Comparison of ENCODE assay signal across 22 cellular contexts in genomic region chr12:71858848-71859247, GRCh38. TPM values are rescaled to one million over a fixed set of nuclear protein-coding genes. Genes with fewer than 3 reads are reported as not detected.
DNase-seq lines count a peak whose midpoint lies in the region; ATAC-seq lines count a peak whose summit lies in the region.
"Had no signal": no experiment of that assay in that cellular context is flagged by ENCODE, and none has a peak within 500 bp of the region (broad histone marks: within the 10 kb centered on the region; RNA-seq: fewer than 3 reads in every experiment).

No MANE protein-coding gene starts in this region.

- peaks cover 65% of the 10 kb centered on the region for H3K4me1 Mint-ChIP-seq in activated T-cell treated with anti-CD3 and anti-CD28 coated beads, Interleukin-2, amount 50 U/mL, for 24 hours (ENCODE audit: low read depth)
- H3K4me1 Mint-ChIP-seq in activated T-cell treated with anti-CD3 and anti-CD28 coated beads, Interleukin-2, amount 50 U/mL, for 4 hours (ENCODE audit: low read depth) = peaks cover 41% of the 10 kb centered on the region
- H3K4me1 Mint-ChIP-seq in stimulated activated naive CD8-positive, alpha-beta T cell treated with anti-CD3 and anti-CD28 coated beads, Interleukin-15, Interleukin-2, amounts not matched to agents 100 ng/mL and 50 ng/mL, for 24 hours (ENCODE audit: low read depth) = peaks cover 40% of the 10 kb centered on the region
- H3K4me1 Mint-ChIP-seq in stimulated activated effector memory CD8-positive, alpha-beta T cell treated with anti-CD3 and anti-CD28 coated beads, Interleukin-12 subunit alpha, Interleukin-12 subunit beta, amount 100 ng/mL, for 72 hours = peaks cover 45% of the 10 kb centered on the region

- peaks cover 93% of the 10 kb centered on the region for H3K36me3 Mint-ChIP-seq in activated T-cell treated with anti-CD3 and anti-CD28 coated beads, Interleukin-2, amount 50 U/mL, for 24 hours (ENCODE audit: low read depth)
- peaks cover 76% of the 10 kb centered on the region for H3K36me3 Mint-ChIP-seq in activated T-cell treated with anti-CD3 and anti-CD28 coated beads, Interleukin-2, amount 50 U/mL, for 4 hours (ENCODE audit: insufficient read depth)
- H3K36me3 Mint-ChIP-seq in stimulated activated naive CD8-positive, alpha-beta T cell treated with anti-CD3 and anti-CD28 coated beads, Interleukin-15, Interleukin-2, amounts not matched to agents 100 ng/mL and 50 ng/mL, for 24 hours (ENCODE audit: low read depth) = peaks cover 84% of the 10 kb centered on the region
- H3K36me3 Mint-ChIP-seq in stimulated activated effector memory CD8-positive, alpha-beta T cell treated with anti-CD3 and anti-CD28 coated beads, Interleukin-12 subunit alpha, Interleukin-12 subunit beta, amount 100 ng/mL, for 72 hours = peaks cover 52% of the 10 kb centered on the region

- peaks cover 43% of the 10 kb centered on the region for H3K9me3 Mint-ChIP-seq in activated T-cell treated with anti-CD3 and anti-CD28 coated beads, Interleukin-2, amount 50 U/mL, for 24 hours
- H3K9me3 Mint-ChIP-seq in activated T-cell treated with anti-CD3 and anti-CD28 coated beads, Interleukin-2, amount 50 U/mL, for 4 hours = peaks cover 38% of the 10 kb centered on the region
- H3K9me3 Mint-ChIP-seq in stimulated activated naive CD8-positive, alpha-beta T cell treated with anti-CD3 and anti-CD28 coated beads, Interleukin-15, Interleukin-2, amounts not matched to agents 100 ng/mL and 50 ng/mL, for 24 hours = peaks cover 35% of the 10 kb centered on the region
- peaks cover 17% of the 10 kb centered on the region for H3K9me3 Mint-ChIP-seq in stimulated activated effector memory CD8-positive, alpha-beta T cell treated with anti-CD3 and anti-CD28 coated beads, Interleukin-12 subunit alpha, Interleukin-12 subunit beta, amount 100 ng/mL, for 72 hours

- H3K27ac Mint-ChIP-seq in activated T-cell treated with anti-CD3 and anti-CD28 coated beads, Interleukin-2, amount 50 U/mL, for 24 hours = peak overlapping the region; percentile 32
- H3K27ac Mint-ChIP-seq in stimulated activated naive CD8-positive, alpha-beta T cell treated with anti-CD3 and anti-CD28 coated beads, Interleukin-15, Interleukin-2, amounts not matched to agents 100 ng/mL and 50 ng/mL, for 24 hours = peak overlapping the region; percentile 9
- peak overlapping the region; percentile 6 for H3K27ac Mint-ChIP-seq in stimulated activated effector memory CD8-positive, alpha-beta T cell treated with anti-CD3 and anti-CD28 coated beads, Interleukin-12 subunit alpha, Interleukin-12 subunit beta, amount 100 ng/mL, for 72 hours
- H3K27ac Mint-ChIP-seq: CD14-positive monocyte; CD8-positive, alpha-beta memory T cell had no signal

- H3K4me3 Mint-ChIP-seq in activated T-cell treated with anti-CD3 and anti-CD28 coated beads, Interleukin-2, amount 50 U/mL, for 24 hours = no peak overlapping the region
- no peak overlapping the region for H3K4me3 Mint-ChIP-seq in activated T-cell treated with anti-CD3 and anti-CD28 coated beads, Interleukin-2, amount 50 U/mL, for 4 hours
- H3K4me3 Mint-ChIP-seq in stimulated activated naive CD8-positive, alpha-beta T cell treated with anti-CD3 and anti-CD28 coated beads, Interleukin-15, Interleukin-2, amounts not matched to agents 100 ng/mL and 50 ng/mL, for 24 hours = no peak overlapping the region
- no peak overlapping the region for H3K4me3 Mint-ChIP-seq in stimulated activated effector memory CD8-positive, alpha-beta T cell treated with anti-CD3 and anti-CD28 coated beads, Interleukin-12 subunit alpha, Interleukin-12 subunit beta, amount 100 ng/mL, for 72 hours
- H3K4me3 Mint-ChIP-seq: CD14-positive monocyte had no signal

- DNase-seq in activated T-cell treated with anti-CD3 and anti-CD28 coated beads, Interleukin-2, amount 50 U/mL, for 24 hours = no peak
- DNase-seq in activated T-cell treated with anti-CD3 and anti-CD28 coated beads, Interleukin-2, amount 50 U/mL, for 4 hours = no peak
- no peak for DNase-seq in stimulated activated naive CD8-positive, alpha-beta T cell treated with anti-CD3 and anti-CD28 coated beads, Interleukin-15, Interleukin-2, amounts not matched to agents 100 U/mL and 50 U/mL, for 24 hours
- DNase-seq in M059J (ENCODE audit: low read depth) (peak; percentile 3), GF-D8 (lab: John Stamatoyannopoulos, UW) (no peak)
- DNase-seq in stimulated activated effector memory CD8-positive, alpha-beta T cell treated with anti-CD3 and anti-CD28 coated beads, Interleukin-12 subunit alpha, Interleukin-12 subunit beta, amount 100 ng/mL, for 72 hours (ENCODE audit: low spot score in 2 of 2) = no peak
- DNase-seq: ACHN; BE2C; C1 segment of cervical spinal cord; CD4-positive, alpha-beta memory T cell; CD4-positive, CD25-positive, alpha-beta regulatory T cell; CD8-positive, alpha-beta memory T cell; COR-L47; DMS 273 treated with DMSO at 0.1 percent for 48 hours; DMS153; DMS53; DMS79; DND-41 had no signal

- ATAC-seq in activated T-cell treated with anti-CD3 and anti-CD28 coated beads, Interleukin-2, amount 50 U/mL, for 4 hours = no peak
- ATAC-seq in stimulated activated naive CD8-positive, alpha-beta T cell treated with anti-CD3 and anti-CD28 coated beads, Interleukin-15, Interleukin-2, amounts not matched to agents 100 U/mL and 50 U/mL, for 24 hours = no peak
- no peak for ATAC-seq in stimulated activated effector memory CD8-positive, alpha-beta T cell treated with anti-CD3 and anti-CD28 coated beads, Interleukin-12 subunit alpha, Interleukin-12 subunit beta, amount 100 ng/mL, for 72 hours
- no peak for ATAC-seq in GM21526 (IDR thresholded peaks at IDR 0.05; ENCODE audit: low FRiP score, unreplicated experiment)
- ATAC-seq: GM12878 had no signal

- no peaks in the 10 kb centered on the region for H3K27me3 Mint-ChIP-seq in activated T-cell treated with anti-CD3 and anti-CD28 coated beads, Interleukin-2, amount 50 U/mL, for 24 hours
- H3K27me3 Mint-ChIP-seq in activated T-cell treated with anti-CD3 and anti-CD28 coated beads, Interleukin-2, amount 50 U/mL, for 4 hours (ENCODE audit: low read depth) = no peaks in the 10 kb centered on the region
- no peaks in the 10 kb centered on the region for H3K27me3 Mint-ChIP-seq in stimulated activated naive CD8-positive, alpha-beta T cell treated with anti-CD3 and anti-CD28 coated beads, Interleukin-15, Interleukin-2, amounts not matched to agents 100 ng/mL and 50 ng/mL, for 24 hours
- H3K27me3 Mint-ChIP-seq: CD4-positive, alpha-beta memory T cell; CD4-positive, CD25-positive, alpha-beta regulatory T cell; CD8-positive, alpha-beta memory T cell had no signal

RNA-seq across cellular contexts. Expression of gene TBC1D15, which starts 19.3 kb away (rescaled TPM):
- total RNA-seq in activated T-cell treated with anti-CD3 and anti-CD28 coated beads, Interleukin-2, amount 50 U/mL, for 4 hours = 10 to 100 TPM; 26.2 to 31.2 (median 30.7) TPM
- total RNA-seq in M059J (2014; rRNA removed; shearing (Covaris generic)) = 8.6 and 17.6 TPM in 2 replicates
